1 cellular context compared by ENCODE assay signal in the genomic region with DNA sequence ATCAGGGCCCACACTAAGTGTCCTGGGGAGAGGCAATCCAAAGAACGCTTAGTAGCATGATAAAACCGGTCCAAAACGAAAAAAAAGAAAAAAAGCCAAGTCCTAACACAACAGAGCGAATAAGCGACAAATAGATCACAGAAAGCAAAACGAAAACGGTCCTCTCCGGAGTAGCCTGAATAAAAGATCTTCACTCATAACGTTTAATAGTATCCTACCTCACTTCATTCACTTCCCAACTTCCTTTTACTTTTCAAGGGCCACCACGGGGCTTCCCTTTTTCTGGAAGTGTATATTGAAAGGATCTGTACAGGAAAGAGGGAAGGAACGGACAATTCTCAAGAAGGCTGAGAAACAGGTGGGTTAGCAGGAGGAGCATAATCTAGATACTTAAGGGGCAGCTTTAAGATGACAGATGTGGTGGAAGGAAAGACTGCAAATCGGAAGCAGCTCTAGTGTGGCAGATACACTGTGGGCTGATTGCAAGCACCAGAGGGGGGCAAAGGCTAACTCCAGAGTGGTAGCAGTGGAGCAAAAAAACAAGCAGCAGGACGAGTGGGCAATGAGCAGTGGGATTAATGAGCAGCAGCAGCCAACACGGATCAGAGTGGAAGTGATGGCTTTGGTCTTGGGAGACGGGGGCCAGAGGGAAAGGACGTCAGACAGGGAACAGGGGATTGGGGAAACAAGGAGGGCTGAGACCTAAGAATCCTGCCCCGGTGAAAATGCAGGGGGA.
TF ChIP-seq lines count a peak whose summit lies in the region.

No MANE protein-coding gene starts in this region.

TF ChIP-seq in GM23338, 12 proteins besides CTCF, POLR2A, EP300 and RAD21 (continued from another document):
- TF ChIP-seq, protein P1, sequence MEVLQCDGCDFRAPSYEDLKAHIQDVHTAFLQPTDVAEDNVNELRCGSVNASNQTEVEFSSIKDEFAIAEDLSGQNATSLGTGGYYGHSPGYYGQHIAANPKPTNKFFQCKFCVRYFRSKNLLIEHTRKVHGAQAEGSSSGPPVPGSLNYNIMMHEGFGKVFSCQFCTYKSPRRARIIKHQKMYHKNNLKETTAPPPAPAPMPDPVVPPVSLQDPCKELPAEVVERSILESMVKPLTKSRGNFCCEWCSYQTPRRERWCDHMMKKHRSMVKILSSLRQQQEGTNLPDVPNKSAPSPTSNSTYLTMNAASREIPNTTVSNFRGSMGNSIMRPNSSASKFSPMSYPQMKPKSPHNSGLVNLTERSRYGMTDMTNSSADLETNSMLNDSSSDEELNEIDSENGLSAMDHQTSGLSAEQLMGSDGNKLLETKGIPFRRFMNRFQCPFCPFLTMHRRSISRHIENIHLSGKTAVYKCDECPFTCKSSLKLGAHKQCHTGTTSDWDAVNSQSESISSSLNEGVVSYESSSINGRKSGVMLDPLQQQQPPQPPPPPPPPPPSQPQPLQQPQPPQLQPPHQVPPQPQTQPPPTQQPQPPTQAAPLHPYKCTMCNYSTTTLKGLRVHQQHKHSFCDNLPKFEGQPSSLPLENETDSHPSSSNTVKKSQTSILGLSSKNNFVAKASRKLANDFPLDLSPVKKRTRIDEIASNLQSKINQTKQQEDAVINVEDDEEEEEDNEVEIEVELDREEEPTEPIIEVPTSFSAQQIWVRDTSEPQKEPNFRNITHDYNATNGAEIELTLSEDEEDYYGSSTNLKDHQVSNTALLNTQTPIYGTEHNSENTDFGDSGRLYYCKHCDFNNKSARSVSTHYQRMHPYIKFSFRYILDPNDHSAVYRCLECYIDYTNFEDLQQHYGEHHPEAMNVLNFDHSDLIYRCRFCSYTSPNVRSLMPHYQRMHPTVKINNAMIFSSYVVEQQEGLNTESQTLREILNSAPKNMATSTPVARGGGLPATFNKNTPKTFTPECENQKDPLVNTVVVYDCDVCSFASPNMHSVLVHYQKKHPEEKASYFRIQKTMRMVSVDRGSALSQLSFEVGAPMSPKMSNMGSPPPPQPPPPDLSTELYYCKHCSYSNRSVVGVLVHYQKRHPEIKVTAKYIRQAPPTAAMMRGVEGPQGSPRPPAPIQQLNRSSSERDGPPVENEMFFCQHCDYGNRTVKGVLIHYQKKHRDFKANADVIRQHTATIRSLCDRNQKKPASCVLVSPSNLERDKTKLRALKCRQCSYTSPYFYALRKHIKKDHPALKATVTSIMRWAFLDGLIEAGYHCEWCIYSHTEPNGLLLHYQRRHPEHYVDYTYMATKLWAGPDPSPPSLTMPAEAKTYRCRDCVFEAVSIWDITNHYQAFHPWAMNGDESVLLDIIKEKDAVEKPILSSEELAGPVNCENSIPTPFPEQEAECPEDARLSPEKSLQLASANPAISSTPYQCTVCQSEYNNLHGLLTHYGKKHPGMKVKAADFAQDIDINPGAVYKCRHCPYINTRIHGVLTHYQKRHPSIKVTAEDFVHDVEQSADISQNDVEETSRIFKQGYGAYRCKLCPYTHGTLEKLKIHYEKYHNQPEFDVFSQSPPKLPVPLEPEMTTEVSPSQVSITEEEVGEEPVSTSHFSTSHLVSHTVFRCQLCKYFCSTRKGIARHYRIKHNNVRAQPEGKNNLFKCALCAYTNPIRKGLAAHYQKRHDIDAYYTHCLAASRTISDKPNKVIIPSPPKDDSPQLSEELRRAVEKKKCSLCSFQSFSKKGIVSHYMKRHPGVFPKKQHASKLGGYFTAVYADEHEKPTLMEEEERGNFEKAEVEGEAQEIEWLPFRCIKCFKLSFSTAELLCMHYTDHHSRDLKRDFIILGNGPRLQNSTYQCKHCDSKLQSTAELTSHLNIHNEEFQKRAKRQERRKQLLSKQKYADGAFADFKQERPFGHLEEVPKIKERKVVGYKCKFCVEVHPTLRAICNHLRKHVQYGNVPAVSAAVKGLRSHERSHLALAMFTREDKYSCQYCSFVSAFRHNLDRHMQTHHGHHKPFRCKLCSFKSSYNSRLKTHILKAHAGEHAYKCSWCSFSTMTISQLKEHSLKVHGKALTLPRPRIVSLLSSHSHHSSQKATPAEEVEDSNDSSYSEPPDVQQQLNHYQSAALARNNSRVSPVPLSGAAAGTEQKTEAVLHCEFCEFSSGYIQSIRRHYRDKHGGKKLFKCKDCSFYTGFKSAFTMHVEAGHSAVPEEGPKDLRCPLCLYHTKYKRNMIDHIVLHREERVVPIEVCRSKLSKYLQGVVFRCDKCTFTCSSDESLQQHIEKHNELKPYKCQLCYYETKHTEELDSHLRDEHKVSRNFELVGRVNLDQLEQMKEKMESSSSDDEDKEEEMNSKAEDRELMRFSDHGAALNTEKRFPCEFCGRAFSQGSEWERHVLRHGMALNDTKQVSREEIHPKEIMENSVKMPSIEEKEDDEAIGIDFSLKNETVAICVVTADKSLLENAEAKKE (CRISPR knock-in tag; IDR thresholded peaks at IDR 0.05): no peak
- TF ChIP-seq EZH2phosphoT487 (IDR thresholded peaks at IDR 0.05; ENCODE audit: unreplicated experiment): no peak
- no peak for TF ChIP-seq JUNB (IDR thresholded peaks at IDR 0.05; ENCODE audit: unreplicated experiment)
- TF ChIP-seq ZNF331 (CRISPR knock-in tag; IDR thresholded peaks at IDR 0.05; ENCODE audit: low read depth): no peak
- TF ChIP-seq POLR2AphosphoS5 (IDR thresholded peaks at IDR 0.05; ENCODE audit: low read depth): no peak
